1 cellular context compared by ENCODE assay signal in genomic region chr12:104986022-104986941, GRCh38.
TF ChIP-seq lines count a peak whose summit lies in the region.

NOPCHAP1 (plus strand) TSS chr12:104986316; CDS start chr12:104986353, 37 bp downstream.

TF ChIP-seq in GM12878, 131 proteins besides CTCF, POLR2A, EP300 and RAD21 (continued from another document and continues in another):
- TF ChIP-seq RELB (IDR thresholded peaks at IDR 0.05; ENCODE audit: low read depth) (peak; percentile 60; the same call in 1 of the 2 replicates), ZNF592 (IDR thresholded peaks at IDR 0.05) (no peak), HSF1 (IDR thresholded peaks at IDR 0.05; ENCODE audit: low read depth, low read length) (no peak), NFYA (IDR thresholded peaks at IDR 0.05; ENCODE audit: borderline replicate concordance, low read depth, low read length) (no peak), ZNF207 (IDR thresholded peaks at IDR 0.05; ENCODE audit: borderline replicate concordance) (no peak), ZNF622 (IDR thresholded peaks at IDR 0.05) (no peak), YY1 (IDR thresholded peaks at IDR 0.05; ENCODE audit: low read depth, low read length) (peak; percentile 84), E2F4 (IDR thresholded peaks at IDR 0.05; ENCODE audit: low read depth, low read length) (0 out of 2 replicates have a peak, but pooled peaks have one; percentile 39), SREBF2 (IDR thresholded peaks at IDR 0.05; ENCODE audit: low read length) (no peak), GABPA (IDR thresholded peaks at IDR 0.05; ENCODE audit: low read depth) (no peak), PML (IDR thresholded peaks at IDR 0.05; ENCODE audit: low read length) (0 out of 2 replicates have a peak, but pooled peaks have one; percentile 85), CEBPZ (IDR thresholded peaks at IDR 0.05; ENCODE audit: low read depth, low read length) (no peak), CBX3 (IDR thresholded peaks at IDR 0.05; ENCODE audit: borderline replicate concordance, low read depth) (no peak), PAX8 (IDR thresholded peaks at IDR 0.05) (no peak), SUPT20H (IDR thresholded peaks at IDR 0.05; ENCODE audit: borderline replicate concordance, control insufficient read depth, low read depth, low read length) (no peak), SREBF1 (IDR thresholded peaks at IDR 0.05; ENCODE audit: low read length) (no peak), SP1 (IDR thresholded peaks at IDR 0.05; ENCODE audit: low read depth, low read length) (peak; percentile 25), KLF5 (IDR thresholded peaks at IDR 0.05; ENCODE audit: partially characterized antibody) (no peak), MTA2 (IDR thresholded peaks at IDR 0.05; ENCODE audit: low read depth) (peak; percentile 27; the same call in 1 of the 2 replicates), WRNIP1 (IDR thresholded peaks at IDR 0.05; ENCODE audit: borderline replicate concordance, low read depth, low read length) (0 out of 2 replicates have a peak, but pooled peaks have one; percentile 47), HCFC1 (IDR thresholded peaks at IDR 0.05; ENCODE audit: low read length) (no peak), ESRRA (IDR thresholded peaks at IDR 0.05; ENCODE audit: low read length) (no peak), CUX1 (IDR thresholded peaks at IDR 0.05; ENCODE audit: insufficient replicate concordance, low read depth, low read length) (no peak), SIX5 (IDR thresholded peaks at IDR 0.05; ENCODE audit: low read depth, low read length, severe bottlenecking) (no peak), TCF7 (IDR thresholded peaks at IDR 0.05; ENCODE audit: borderline replicate concordance) (no peak), NR2F1 (conservative IDR thresholded peaks at IDR 0.05) (0 out of 2 replicates have a peak, but pooled peaks have one; percentile 48), SPI1 (IDR thresholded peaks at IDR 0.05; ENCODE audit: borderline replicate concordance, insufficient read depth, low read depth, low read length) (no peak), FOXK2 (IDR thresholded peaks at IDR 0.05) (no peak), ZBTB4 (CRISPR knock-in tag; IDR thresholded peaks at IDR 0.05) (no peak), IKZF1 (conservative IDR thresholded peaks at IDR 0.05) (peak; percentile 90), BCL3 (IDR thresholded peaks at IDR 0.05; ENCODE audit: borderline replicate concordance, insufficient read depth, low read depth, low read length, poor library complexity, severe bottlenecking) (no peak), NFIC (IDR thresholded peaks at IDR 0.05; ENCODE audit: low read depth, low read length) (no peak), ETV6 (conservative IDR thresholded peaks at IDR 0.05 in 1 of 2, IDR thresholded peaks at IDR 0.05 in 1 of 2; ENCODE audit: borderline replicate concordance in 1 of 2, low read depth in 1 of 2) (no peak), NFXL1 (IDR thresholded peaks at IDR 0.05; ENCODE audit: borderline replicate concordance) (no peak), ZNF217 (IDR thresholded peaks at IDR 0.05) (no peak), RBBP5 (conservative IDR thresholded peaks at IDR 0.05) (no peak), CHD2 (IDR thresholded peaks at IDR 0.05; ENCODE audit: borderline replicate concordance, low read depth, low read length) (no peak)
